11 cellular contexts compared by ENCODE assay signal in genomic region chr7:2012981-2013380, GRCh38.
A peak's percentile ranks its signal among the peaks of the same experiment; 100 is the strongest.
DNase-seq lines count a peak whose midpoint lies in the region; ATAC-seq and TF ChIP-seq lines count a peak whose summit lies in the region.
"Had no signal": no experiment of that assay in that cellular context is flagged by ENCODE, and none has a peak within 500 bp of the region (broad histone marks: within the 10 kb centered on the region; RNA-seq: fewer than 3 reads in every experiment).

No MANE protein-coding gene starts in this region.

- no peak for ATAC-seq in psoas muscle
- ATAC-seq in GM21717 (IDR thresholded peaks at IDR 0.05; ENCODE audit: unreplicated experiment), result no peak
- no peak for ATAC-seq in esophagus mucosa
- ATAC-seq in GM21786 (IDR thresholded peaks at IDR 0.05; ENCODE audit: unreplicated experiment), result no peak

- TF ChIP-seq CTCF in fibroblast of villous mesenchyme (IDR thresholded peaks at IDR 0.05; ENCODE audit: insufficient read depth, low read depth, low read length), result no peak
- no peak for TF ChIP-seq CTCF in psoas muscle (IDR thresholded peaks at IDR 0.05)

- no peaks in the 10 kb centered on the region for H3K27me3 ChIP-seq in psoas muscle (ENCODE audit: insufficient read depth in 3 of 3, low read length in 2 of 3)

- WGBS in psoas muscle, 3 donors, result 43 to 54% (median 48%) methylated on average over 8 of the region's 8 CpGs

- peak; percentile 45 for DNase-seq in DMS 273 treated with DMSO at 0.1 percent for 48 hours (lab: John Stamatoyannopoulos, UW)
- peak; percentile 44 for DNase-seq in NCI-H2171 (lab: John Stamatoyannopoulos, UW)
- peak; percentile 18 for DNase-seq in fibroblast of villous mesenchyme (ENCODE audit: low read depth)
- peak; percentile 39 to 63 for DNase-seq in psoas muscle
- no peak for DNase-seq in activated CD4-positive, alpha-beta T cell treated with anti-CD3 and anti-CD28 coated beads for 4 hours
- DNase-seq: MV-4-11; stimulated activated CD4-positive, alpha-beta T cell treated with anti-CD3 and anti-CD28 coated beads, Interleukin-1b, Interleukin-23, amount 100 ng/mL, for 48 hours had no signal

- H3K9me3 ChIP-seq in psoas muscle, result no peaks in the 10 kb centered on the region

- H3K36me3 ChIP-seq in psoas muscle (ENCODE audit: insufficient read depth in 1 of 2, low read depth in 1 of 2), result no peaks in the 10 kb centered on the region

- intact Hi-C loops in psoas muscle (cut with DNase I), result no loop called here

- no peak overlapping the region for H3K4me3 ChIP-seq in fibroblast of villous mesenchyme (ENCODE audit: low read depth, low read length)
- no peak overlapping the region for H3K4me3 ChIP-seq in psoas muscle

- peaks cover 15% of the 10 kb centered on the region for H3K4me1 ChIP-seq in psoas muscle

- no peak overlapping the region for H3K27ac ChIP-seq in psoas muscle
- H3K27ac ChIP-seq: epithelial cell of prostate had no signal

Comparison
In these comparisons a context has a peak if more than half of its experiments do, and no peak if none do; other contexts are left out.
1. DNase-seq: peak in DMS 273 treated with DMSO at 0.1 percent for 48 hours (single experiment), NCI-H2171 (single experiment), fibroblast of villous mesenchyme (single experiment) and psoas muscle (2 of 2); none in activated CD4-positive, alpha-beta T cell treated with anti-CD3 and anti-CD28 coated beads for 4 hours (0 of 2).